18 cellular contexts compared by ENCODE assay signal in genomic region chr6:167574431-167575097, GRCh38.
A peak's percentile ranks its signal among the peaks of the same experiment; 100 is the strongest.
DNase-seq lines count a peak whose midpoint lies in the region; ATAC-seq, FAIRE-seq and TF ChIP-seq lines count a peak whose summit lies in the region.
"Had no signal": no experiment of that assay in that cellular context is flagged by ENCODE, and none has a peak within 500 bp of the region (broad histone marks: within the 10 kb centered on the region; RNA-seq: fewer than 3 reads in every experiment).

No MANE protein-coding gene starts in this region.

- FAIRE-seq in HepG2 (lab: Jason Lieb, UNC) (no peak), GM19239 (lab: Jason Lieb, UNC) (no peak)
- FAIRE-seq: A549, G401.6 had no signal

- H3K9me3 ChIP-seq in HepG2 (ENCODE audit: low read length) = no peaks in the 10 kb centered on the region
- no peaks in the 10 kb centered on the region for H3K9me3 ChIP-seq in right lobe of liver
- H3K9me3 ChIP-seq in right atrium auricular region = no peaks in the 10 kb centered on the region
- H3K9me3 ChIP-seq: A549, SK-N-SH had no signal

- no peak overlapping the region for H3K27ac ChIP-seq in HepG2 (ENCODE audit: extremely low read length, insufficient read depth, low read length)
- H3K27ac ChIP-seq in right lobe of liver = peak overlapping the region in 1 of 3 donors; percentile 68
- H3K27ac ChIP-seq in right atrium auricular region = peak overlapping the region; percentile 43 to 61
- H3K27ac ChIP-seq in GM23338 (ENCODE audit: low read depth) = no peak overlapping the region
- H3K27ac ChIP-seq: A549, parathyroid adenoma had no signal

- H3K36me3 ChIP-seq in HepG2 (replicated peaks in 1 of 2; ENCODE audit: control insufficient read depth in 1 of 2, insufficient read depth in 2 of 2, low read length in 2 of 2) = no peaks in the 10 kb centered on the region
- H3K36me3 ChIP-seq in right lobe of liver = no peaks in the 10 kb centered on the region
- no peaks in the 10 kb centered on the region for H3K36me3 ChIP-seq in right atrium auricular region
- no peaks in the 10 kb centered on the region for H3K36me3 ChIP-seq in GM23338 (ENCODE audit: insufficient read depth)

- WGBS in HepG2 (ENCODE audit: low lambda C conversion rate) = 80% methylated on average over 24 of the region's 26 CpGs
- 90% methylated on average over 14 of the region's 26 CpGs for WGBS in right lobe of liver (ENCODE audit: insufficient coverage, low coverage, low lambda C conversion rate, missing lambda C conversion rate)

- H3K4me3 ChIP-seq in HepG2 (replicated peaks in 1 of 3; ENCODE audit: insufficient read depth in 1 of 3, low read depth in 2 of 3, low read length in 3 of 3) (no peak overlapping the region), right lobe of liver (no peak overlapping the region), right atrium auricular region (peak overlapping the region in 1 of 2 donors; percentile 4), GM23338 (no peak overlapping the region)
- H3K4me3 ChIP-seq: A549 had no signal

- H4K20me1 ChIP-seq in HepG2 (ENCODE audit: insufficient read depth, low read length) (no peaks in the 10 kb centered on the region), GM23338 (replicated peaks; ENCODE audit: insufficient read depth) (no peaks in the 10 kb centered on the region)

- no peak overlapping the region for H2AFZ ChIP-seq in HepG2 (ENCODE audit: low read length)
- no peak overlapping the region; the same call in 1 of the 2 replicates for H2AFZ ChIP-seq in GM23338
- H2AFZ ChIP-seq: parathyroid adenoma had no signal

- H3K27ac Mint-ChIP-seq in GM23338 = no peak overlapping the region
- H3K27ac Mint-ChIP-seq: activated CD4-positive, alpha-beta T cell treated with anti-CD3 and anti-CD28 coated beads, Interleukin-2, amount 10 ng/mL, durations not matched to agents 7 days and 5 days; activated naive CD8-positive, alpha-beta T cell treated with anti-CD3 and anti-CD28 coated beads, Interleukin-2, amount 50 U/mL, for 24 hours; CD8-positive, alpha-beta T cell had no signal

- no peak for TF ChIP-seq CTCF in HepG2 (CRISPR knock-in tag; IDR thresholded peaks at IDR 0.05)
- no peak for TF ChIP-seq CTCF in right lobe of liver (IDR thresholded peaks at IDR 0.05)
- no peak for TF ChIP-seq CTCF in right atrium auricular region (IDR thresholded peaks at IDR 0.05)
- no peak for TF ChIP-seq CTCF in GM23338 (conservative IDR thresholded peaks at IDR 0.05; ENCODE audit: low read depth in 2 of 2)

- H3K4me2 ChIP-seq in HepG2 (ENCODE audit: low read depth, low read length) (no peak overlapping the region), GM23338 (no peak overlapping the region)
- H3K4me2 ChIP-seq: A549, SK-N-SH had no signal

- no peaks in the 10 kb centered on the region for H3K9me2 ChIP-seq in GM23338 (ENCODE audit: insufficient read depth)
- H3K9me2 ChIP-seq: SK-N-SH had no signal

- TF ChIP-seq POLR2A in HepG2 (IDR thresholded peaks at IDR 0.05; ENCODE audit: insufficient read depth in 1 of 2, low read depth in 2 of 2, low read length in 2 of 2) (no peak), right lobe of liver (IDR thresholded peaks at IDR 0.05) (no peak)

- intact Hi-C loops in HepG2 (cut with micrococcal nuclease; ENCODE audit: unreplicated experiment) = no loop called here
- intact Hi-C loops in right lobe of liver (cut with DNase I) = no loop called here

- no peak for DNase-seq in HepG2 (ENCODE audit: low spot score)
- DNase-seq in right lobe of liver = no peak
- peak; percentile 59 for DNase-seq in right atrium auricular region (ENCODE audit: low spot score)
- peak; percentile 52 for DNase-seq in retina
- no peak for DNase-seq in mesenteric fat pad (ENCODE audit: low spot score)
- DNase-seq in GM19239 (ENCODE audit: insufficient read length, low spot score) = no peak
- no peak for DNase-seq in GM23338 (ENCODE audit: low spot score)
- no peak for DNase-seq in activated T-cell treated with anti-CD3 and anti-CD28 coated beads, Interleukin-2, amount 50 U/mL, for 1 hour
- DNase-seq: activated CD4-positive, alpha-beta T cell treated with anti-CD3 and anti-CD28 coated beads, Interleukin-2, amount 10 ng/mL, durations not matched to agents 7 days and 5 days; activated naive CD8-positive, alpha-beta T cell treated with anti-CD3 and anti-CD28 coated beads, Interleukin-2, amount 50 U/mL, for 24 hours; activated T-cell treated with anti-CD3 and anti-CD28 coated beads, Interleukin-2, amount 50 U/mL, for 48 hours; MM.1S; NCI-H1930; SK-N-SH had no signal

- no peak for TF ChIP-seq RAD21 in HepG2 (CRISPR knock-in tag; IDR thresholded peaks at IDR 0.05)

- POLR2A ChIA-PET in HepG2 (lab: Yijun Ruan, JAX) = no interaction called here

- ATAC-seq in HepG2 (no peak), right lobe of liver (no peak), GM23338 (no peak)
- ATAC-seq: A549; activated naive CD8-positive, alpha-beta T cell treated with anti-CD3 and anti-CD28 coated beads, Interleukin-2, amount 50 U/mL, for 24 hours; CD8-positive, alpha-beta T cell had no signal

- H3K9ac ChIP-seq in HepG2 (ENCODE audit: insufficient read depth, low read depth, low read length) = no peak overlapping the region
- H3K9ac ChIP-seq: parathyroid adenoma, SK-N-SH had no signal

- H3K27me3 ChIP-seq in HepG2 (ENCODE audit: control insufficient read depth in 1 of 2, insufficient read depth in 2 of 2, low read length in 2 of 2) = peaks cover 11 to 25% of the 10 kb centered on the region in 2 experiments; a peak in 4 of 5 replicates
- H3K27me3 ChIP-seq in right lobe of liver = no peaks in the 10 kb centered on the region
- H3K27me3 ChIP-seq in right atrium auricular region = no peaks in the 10 kb centered on the region
- H3K27me3 ChIP-seq in GM23338 (ENCODE audit: insufficient read depth) = no peaks in the 10 kb centered on the region

- TF ChIP-seq EP300 in HepG2 (IDR thresholded peaks at IDR 0.05; ENCODE audit: low read depth in 2 of 2, low read length in 2 of 2) (no peak), HepG2 (CRISPR knock-in tag; IDR thresholded peaks at IDR 0.05; ENCODE audit: borderline replicate concordance) (no peak)

- H3K36me3 Mint-ChIP-seq in GM23338 (ENCODE audit: low read depth) = no peaks in the 10 kb centered on the region; the same call in 2 of the 3 replicates
- H3K36me3 Mint-ChIP-seq: CD8-positive, alpha-beta T cell had no signal

- CTCF ChIA-PET in HepG2 (lab: Yijun Ruan, JAX; ENCODE audit: low intra/inter-chr PET ratio, low total read pairs) = no interaction called here

- H3K4me1 Mint-ChIP-seq in GM23338 = peaks cover 13% of the 10 kb centered on the region
- H3K4me1 Mint-ChIP-seq: activated CD4-positive, alpha-beta T cell treated with anti-CD3 and anti-CD28 coated beads, Interleukin-2, amount 10 ng/mL, durations not matched to agents 7 days and 5 days; activated naive CD8-positive, alpha-beta T cell treated with anti-CD3 and anti-CD28 coated beads, Interleukin-2, amount 50 U/mL, for 24 hours had no signal

- H3K4me3 Mint-ChIP-seq in GM23338 = no peak overlapping the region
- H3K4me3 Mint-ChIP-seq: activated CD4-positive, alpha-beta T cell treated with anti-CD3 and anti-CD28 coated beads, Interleukin-2, amount 10 ng/mL, durations not matched to agents 7 days and 5 days; activated naive CD8-positive, alpha-beta T cell treated with anti-CD3 and anti-CD28 coated beads, Interleukin-2, amount 50 U/mL, for 24 hours; CD8-positive, alpha-beta T cell had no signal

- no peaks in the 10 kb centered on the region for H3F3A ChIP-seq in GM23338 (replicated peaks; ENCODE audit: low read depth)

- H3K4me1 ChIP-seq in HepG2 (ENCODE audit: insufficient read depth, low read length) (peaks cover 49% of the 10 kb centered on the region), right lobe of liver (peaks cover 0 to 15% (median 3%) of the 10 kb centered on the region in 4 donors), right atrium auricular region (peaks cover 0 to 7% of the 10 kb centered on the region in 2 donors), GM23338 (ENCODE audit: insufficient read depth) (no peaks in the 10 kb centered on the region)
- H3K4me1 ChIP-seq: A549, parathyroid adenoma had no signal

- in situ Hi-C loops in HepG2 (cut with HindIII; ENCODE audit: extremely low pct_ligation_motif_present, low pct_unique_long_range_greater_than_20kb) = no loop called here

- H3K79me2 ChIP-seq in HepG2 (ENCODE audit: insufficient read depth, low read length) = no peaks in the 10 kb centered on the region
- H3K79me2 ChIP-seq in GM23338 (replicated peaks; ENCODE audit: insufficient read depth) = no peaks in the 10 kb centered on the region
- H3K79me2 ChIP-seq: parathyroid adenoma had no signal

- no peaks in the 10 kb centered on the region; the same call in 2 of the 3 replicates for H3K9me3 Mint-ChIP-seq in GM23338
- H3K9me3 Mint-ChIP-seq: activated CD4-positive, alpha-beta T cell treated with anti-CD3 and anti-CD28 coated beads, Interleukin-2, amount 10 ng/mL, durations not matched to agents 7 days and 5 days; activated naive CD8-positive, alpha-beta T cell treated with anti-CD3 and anti-CD28 coated beads, Interleukin-2, amount 50 U/mL, for 24 hours; CD8-positive, alpha-beta T cell had no signal

- no TSS peak for BruUV-seq in HepG2 (replicated peaks; lab: Mats Ljungman, UMichigan)

- peaks cover 17% of the 10 kb centered on the region for H3K27me3 Mint-ChIP-seq in GM23338 (ENCODE audit: insufficient read depth, low read depth, poor library complexity)
- H3K27me3 Mint-ChIP-seq: activated CD4-positive, alpha-beta T cell treated with anti-CD3 and anti-CD28 coated beads, Interleukin-2, amount 10 ng/mL, durations not matched to agents 7 days and 5 days had no signal

TF ChIP-seq in HepG2, 621 proteins besides CTCF, POLR2A, EP300 and RAD21 (continues in another document):
- TF ChIP-seq ZNF3 (CRISPR knock-in tag; IDR thresholded peaks at IDR 0.05) (no peak), CREBL2 (CRISPR knock-in tag; IDR thresholded peaks at IDR 0.05; ENCODE audit: borderline replicate concordance) (no peak), MAFF (IDR thresholded peaks at IDR 0.05; ENCODE audit: low read depth, low read length) (peak; percentile 44; the same call in 1 of the 2 replicates)

TF ChIP-seq in GM23338, 12 proteins besides CTCF, POLR2A, EP300 and RAD21 (continues in another document):
- TF ChIP-seq ZNF114 (CRISPR knock-in tag; IDR thresholded peaks at IDR 0.05) (no peak), ZNF331 (CRISPR knock-in tag; IDR thresholded peaks at IDR 0.05; ENCODE audit: low read depth) (no peak)

Comparison
In these comparisons a context has a peak if more than half of its experiments do, and no peak if none do; other contexts are left out.
1. DNase-seq: peak in right atrium auricular region (single experiment) and retina (single experiment); none in HepG2 (single experiment), right lobe of liver (0 of 3), mesenteric fat pad (single experiment), GM19239 (single experiment), GM23338 (single experiment) and activated T-cell treated with anti-CD3 and anti-CD28 coated beads, Interleukin-2, amount 50 U/mL, for 1 hour (single experiment).
2. H3K27ac ChIP-seq: peak in right atrium auricular region (2 of 2); none in HepG2 (single experiment) and GM23338 (single experiment).